8 cellular contexts compared by ENCODE assay signal in the genomic region with DNA sequence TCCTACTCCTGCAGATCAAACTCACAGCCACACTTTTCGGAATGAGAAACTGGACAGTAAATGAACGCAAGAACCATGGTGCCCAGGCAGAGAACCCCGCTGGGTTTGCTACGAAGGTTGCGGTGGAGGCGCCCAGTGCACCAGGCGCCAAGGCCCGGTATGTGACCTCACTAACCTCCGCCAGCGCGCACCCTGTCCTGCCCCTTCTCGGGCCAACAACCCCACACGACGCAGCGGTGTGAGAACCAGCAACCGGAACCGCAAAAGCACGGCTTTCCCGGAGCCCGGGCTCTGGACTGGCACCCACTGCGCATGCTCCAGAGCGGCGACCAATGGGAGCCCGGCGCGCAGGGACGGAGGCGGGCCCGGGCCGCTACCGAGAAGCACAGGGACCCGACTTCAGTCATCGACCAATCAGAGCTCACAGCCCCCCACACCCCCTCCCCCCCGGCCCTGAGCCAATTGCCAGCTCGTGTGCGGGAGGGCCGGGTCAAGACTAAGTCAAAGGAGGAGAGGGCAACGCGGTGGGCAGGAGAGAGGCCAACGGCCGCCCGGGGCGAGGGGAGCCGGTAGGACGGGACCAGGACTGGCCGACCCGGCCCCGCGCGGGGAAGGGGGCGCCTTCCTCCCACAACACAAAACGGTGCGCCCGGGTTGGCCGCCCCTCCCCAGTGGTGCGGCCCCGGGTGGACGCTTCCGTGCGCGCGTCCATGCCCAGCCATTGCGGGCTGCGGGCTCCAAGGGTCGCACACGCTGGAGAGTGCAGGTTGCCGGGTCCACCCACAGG. TPM values are rescaled to one million over a fixed set of nuclear protein-coding genes. Genes with fewer than 3 reads are reported as not detected.
A peak's percentile ranks its signal among the peaks of the same experiment; 100 is the strongest.
DNase-seq lines count a peak whose midpoint lies in the region; ATAC-seq, FAIRE-seq and TF ChIP-seq lines count a peak whose summit lies in the region.

No MANE protein-coding gene starts in this region.

- H3K9me2 ChIP-seq in SU-DHL-6 (replicated peaks; ENCODE audit: insufficient read depth, low read length) = no peaks in the 10 kb centered on the region

- H3K9ac ChIP-seq in SU-DHL-6 (ENCODE audit: low read length) = peak overlapping the region; percentile 97

- in situ Hi-C loops in transverse colon (cut with MboI; ENCODE audit: low pct_ligation_motif_present in 1 of 4, low pct_unique_long_range_greater_than_20kb in 1 of 4, low sequenced_read_pairs in 3 of 4) = no loop called here

- peak overlapping the region; percentile 88 for H3K4me3 Mint-ChIP-seq in activated naive CD8-positive, alpha-beta T cell treated with anti-CD3 and anti-CD28 coated beads, Interleukin-2, amount 50 U/mL, for 24 hours

- H3K27ac ChIP-seq in SU-DHL-6 (ENCODE audit: low read depth, low read length) (peak overlapping the region; percentile 68), cardiac muscle cell (peak overlapping the region; percentile 88), transverse colon (peak overlapping the region; percentile 88 to 96 (median 92))

- TF ChIP-seq POLR2A in GM12891 (IDR thresholded peaks at IDR 0.05; ENCODE audit: low read depth, low read length) = 0 out of 2 replicates have a peak, but pooled peaks have one; percentile 41
- peak; percentile 89 for TF ChIP-seq POLR2A in transverse colon (IDR thresholded peaks at IDR 0.05)

- intact Hi-C loops in transverse colon (cut with DNase I; ENCODE audit: low total_unique reads) = no loop called here

- no peak overlapping the region for H2AFZ ChIP-seq in SU-DHL-6 (ENCODE audit: low read depth, low read length, severe bottlenecking)

- H3K27ac Mint-ChIP-seq in activated naive CD8-positive, alpha-beta T cell treated with anti-CD3 and anti-CD28 coated beads, Interleukin-2, amount 50 U/mL, for 24 hours = peak overlapping the region; percentile 83

- DNase-seq in GM12891 (ENCODE audit: insufficient read length, low spot score) (peak; percentile 88), NCI-H1417 treated with DMSO at 0.1 percent for 48 hours (lab: John Stamatoyannopoulos, UW) (peak; percentile 25), cardiac muscle cell (ENCODE audit: low read depth in 1 of 2, low spot score in 1 of 2) (peak; percentile 90 to 92), pons (ENCODE audit: low spot score) (peak; percentile 85), transverse colon (peak; percentile 91)
- peak; percentile 89 for DNase-seq in activated naive CD8-positive, alpha-beta T cell treated with anti-CD3 and anti-CD28 coated beads, Interleukin-2, amount 50 U/mL, for 24 hours

- TF ChIP-seq CTCF in SU-DHL-6 (IDR thresholded peaks at IDR 0.05; ENCODE audit: insufficient read depth, low read length, poor library complexity, severe bottlenecking) = no peak
- TF ChIP-seq CTCF in cardiac muscle cell (IDR thresholded peaks at IDR 0.05; ENCODE audit: low read depth, low read length) = no peak
- no peak for TF ChIP-seq CTCF in transverse colon (IDR thresholded peaks at IDR 0.05)

- ATAC-seq in HG02798 (IDR thresholded peaks at IDR 0.05; ENCODE audit: poor library complexity, unreplicated experiment) = peak; percentile 96
- peak; percentile 95 for ATAC-seq in activated naive CD8-positive, alpha-beta T cell treated with anti-CD3 and anti-CD28 coated beads, Interleukin-2, amount 50 U/mL, for 24 hours

- H3K9me3 ChIP-seq in SU-DHL-6 (ENCODE audit: insufficient read depth, low read length) (no peaks in the 10 kb centered on the region), cardiac muscle cell (ENCODE audit: low read depth) (no peaks in the 10 kb centered on the region), transverse colon (no peaks in the 10 kb centered on the region)

- H3K4me1 Mint-ChIP-seq in activated naive CD8-positive, alpha-beta T cell treated with anti-CD3 and anti-CD28 coated beads, Interleukin-2, amount 50 U/mL, for 24 hours = peaks cover 33% of the 10 kb centered on the region

- H4K20me1 ChIP-seq in SU-DHL-6 (ENCODE audit: low read depth, low read length) = no peaks in the 10 kb centered on the region

- 0 out of 2 replicates have a peak, but pooled peaks cover 3% of the 10 kb centered on the region for H3F3A ChIP-seq in SU-DHL-6 (ENCODE audit: insufficient read depth)

- FAIRE-seq in GM12891 (lab: Jason Lieb, UNC) = peak; percentile 92

- H3K27me3 Mint-ChIP-seq in activated naive CD8-positive, alpha-beta T cell treated with anti-CD3 and anti-CD28 coated beads, Interleukin-2, amount 50 U/mL, for 24 hours = no peaks in the 10 kb centered on the region

- H3K4me2 ChIP-seq in SU-DHL-6 (ENCODE audit: low read depth, low read length, poor library complexity, severe bottlenecking) = peak overlapping the region; percentile 75

- no peaks in the 10 kb centered on the region for H3K36me3 Mint-ChIP-seq in activated naive CD8-positive, alpha-beta T cell treated with anti-CD3 and anti-CD28 coated beads, Interleukin-2, amount 50 U/mL, for 24 hours (ENCODE audit: low read depth)

- no peaks in the 10 kb centered on the region for H3K27me3 ChIP-seq in SU-DHL-6 (ENCODE audit: low read length)
- H3K27me3 ChIP-seq in cardiac muscle cell = no peaks in the 10 kb centered on the region
- no peaks in the 10 kb centered on the region for H3K27me3 ChIP-seq in transverse colon

- H3K79me2 ChIP-seq in SU-DHL-6 (ENCODE audit: insufficient read depth, low read length) = no peaks in the 10 kb centered on the region

- 46% methylated on average over 33 of the region's 67 CpGs; no CpG with 5 or more reads in 1 of the 2 donors for WGBS in transverse colon (ENCODE audit: low coverage in 1 of 2), 2 donors

- H3K9me3 Mint-ChIP-seq in activated naive CD8-positive, alpha-beta T cell treated with anti-CD3 and anti-CD28 coated beads, Interleukin-2, amount 50 U/mL, for 24 hours = no peaks in the 10 kb centered on the region

- H3K36me3 ChIP-seq in SU-DHL-6 (ENCODE audit: low read length) (no peaks in the 10 kb centered on the region), cardiac muscle cell (no peaks in the 10 kb centered on the region), transverse colon (no peaks in the 10 kb centered on the region)

- H3K4me1 ChIP-seq in cardiac muscle cell (ENCODE audit: low read depth) = no peaks in the 10 kb centered on the region
- peaks cover 0 to 13% (median 1%) of the 10 kb centered on the region in 4 donors for H3K4me1 ChIP-seq in transverse colon

- peak overlapping the region; percentile 84 for H3K4me3 ChIP-seq in SU-DHL-6 (ENCODE audit: insufficient read depth, low read length, poor library complexity, severe bottlenecking)
- H3K4me3 ChIP-seq in cardiac muscle cell = peak overlapping the region; percentile 83
- H3K4me3 ChIP-seq in transverse colon = peak overlapping the region; percentile 63 to 92 (median 79)

- TF ChIP-seq EP300 in transverse colon (IDR thresholded peaks at IDR 0.05; ENCODE audit: low read depth) = no peak

TF ChIP-seq in GM12891, 5 proteins besides CTCF, POLR2A, EP300 and RAD21:
- TF ChIP-seq POU2F2 (IDR thresholded peaks at IDR 0.05; ENCODE audit: low read depth, low read length) (0 out of 2 replicates have a peak, but pooled peaks have one; percentile 17), TAF1 (IDR thresholded peaks at IDR 0.05; ENCODE audit: low read depth, low read length) (no peak; the same call in 1 of the 2 replicates), PAX5 (IDR thresholded peaks at IDR 0.05; ENCODE audit: insufficient read depth, low read length, severe bottlenecking) (peak; percentile 97), SPI1 (IDR thresholded peaks at IDR 0.05; ENCODE audit: low read depth, low read length) (no peak), POLR2AphosphoS5 (IDR thresholded peaks at IDR 0.05; ENCODE audit: low read depth, low read length) (peak; percentile 61)

RNA-seq across cellular contexts. Expression of a gene that starts 7.3 kb away (rescaled TPM):
- 60.7 TPM for polyA plus RNA-seq in GM12891 (2012; ENCODE audit: low read depth, missing spikeins)
- total RNA-seq in cardiac muscle cell (1.9 TPM in 2 replicates), transverse colon (10 to 100 TPM in 1 of 4 donors, 1 to 10 TPM in 3; 3.2 to 13.1 (median 6.3) TPM)
- polyA plus RNA-seq in cardiac muscle cell = 1.7 and 4.3 TPM in 2 replicates

RNA-seq across cellular contexts. Expression of a gene that starts 20.2 kb away (rescaled TPM):
- polyA plus RNA-seq in GM12891 (2012; ENCODE audit: low read depth, missing spikeins) = 14.2 TPM
- total RNA-seq in cardiac muscle cell (5.5 and 8.1 TPM in 2 replicates), transverse colon (1 to 10 TPM in 3 of 4 donors, under 1 TPM in 1; 1.00 to 5.3 (median 4.4) TPM)
- 6.7 and 6.9 TPM in 2 replicates for polyA plus RNA-seq in cardiac muscle cell

Comparison
In these comparisons a context has a peak if more than half of its experiments do, and no peak if none do; other contexts are left out.
1. Peak in every context shown above with its lines: DNase-seq, ATAC-seq, H3K4me3 ChIP-seq and H3K27ac ChIP-seq.
2. DNase-seq: peak in every context shown above with its lines; median percentile 91 in cardiac muscle cell; 91 in transverse colon; 89 in activated naive CD8-positive, alpha-beta T cell treated with anti-CD3 and anti-CD28 coated beads, Interleukin-2, amount 50 U/mL, for 24 hours; 88 in GM12891; 85 in pons; 25 in NCI-H1417 treated with DMSO at 0.1 percent for 48 hours.